Comparison of ENCODE assay signal across 18 cellular contexts in the genomic region with DNA sequence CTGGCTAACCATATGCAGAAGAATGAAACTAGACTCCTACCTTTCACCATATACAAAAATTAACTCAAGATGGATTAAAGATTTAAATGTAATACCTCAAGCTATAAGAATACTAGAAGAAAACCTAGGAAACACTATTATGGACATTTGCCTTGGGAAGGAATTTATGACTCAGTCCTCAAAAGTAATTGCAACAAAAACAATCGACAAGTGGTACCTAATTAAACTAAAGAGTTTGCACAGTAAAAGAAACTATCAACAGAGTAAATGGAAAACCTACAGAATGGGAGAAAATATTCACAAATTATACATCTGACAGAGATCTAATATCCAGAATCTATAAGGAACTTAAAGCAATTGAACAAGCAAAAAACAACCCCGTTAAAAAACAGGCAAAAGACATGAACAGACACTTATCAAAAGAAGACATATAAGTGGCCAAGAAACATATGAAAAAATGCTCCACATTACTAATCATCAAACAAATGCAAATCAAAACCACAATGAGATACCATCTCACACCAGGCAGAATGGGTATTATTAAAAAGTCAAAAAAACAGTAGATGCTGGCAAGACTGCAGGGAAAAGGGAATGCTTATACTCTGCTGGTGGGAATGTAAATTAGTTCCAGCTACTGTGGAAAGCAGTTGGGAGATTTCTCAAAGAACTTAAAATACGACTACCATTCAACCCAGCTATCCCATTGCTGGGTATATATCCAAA. TPM values are rescaled to one million over a fixed set of nuclear protein-coding genes. Genes with fewer than 3 reads are reported as not detected.
DNase-seq lines count a peak whose midpoint lies in the region; ATAC-seq, FAIRE-seq and TF ChIP-seq lines count a peak whose summit lies in the region.
"Had no signal": no experiment of that assay in that cellular context is flagged by ENCODE, and none has a peak within 500 bp of the region (broad histone marks: within the 10 kb centered on the region; RNA-seq: fewer than 3 reads in every experiment).

No MANE protein-coding gene starts in this region.

- FAIRE-seq in K562 (lab: Jason Lieb, UNC) = peak; percentile 29
- FAIRE-seq: A204.1, H1 had no signal

- H3K4me3 Mint-ChIP-seq in activated T-cell treated with anti-CD3 and anti-CD28 coated beads, Interleukin-2, amount 50 U/mL, for 24 hours = no peak overlapping the region
- H3K4me3 Mint-ChIP-seq: CD4-positive, CD25-positive, alpha-beta regulatory T cell; CD8-positive, alpha-beta memory T cell; H9 had no signal

- no peak overlapping the region for H3K9ac ChIP-seq in K562 (ENCODE audit: insufficient read depth in 1 of 2, low read depth in 2 of 2, low read length in 2 of 2)

- TF ChIP-seq POLR2A in K562 (conservative IDR thresholded peaks at IDR 0.05) = no peak

- TF ChIP-seq CTCF in OCI-LY7 (conservative IDR thresholded peaks at IDR 0.05; ENCODE audit: low read length) = no peak
- TF ChIP-seq CTCF in K562 (IDR thresholded peaks at IDR 0.05 in 2 of 3, conservative IDR thresholded peaks at IDR 0.05 in 1 of 3; ENCODE audit: insufficient read depth in 2 of 3, low read depth in 1 of 3, low read length in 3 of 3) = no peak
- no peak for TF ChIP-seq CTCF in mucosa of descending colon (IDR thresholded peaks at IDR 0.05)

- no peaks in the 10 kb centered on the region for H3K27me3 Mint-ChIP-seq in activated T-cell treated with anti-CD3 and anti-CD28 coated beads, Interleukin-2, amount 50 U/mL, for 24 hours
- H3K27me3 Mint-ChIP-seq: CD4-positive, CD25-positive, alpha-beta regulatory T cell; CD8-positive, alpha-beta memory T cell had no signal

- H3K9me3 ChIP-seq in OCI-LY7 (ENCODE audit: low read length) = 0 out of 2 replicates have a peak, but pooled peaks cover 8% of the 10 kb centered on the region
- no peaks in the 10 kb centered on the region for H3K9me3 ChIP-seq in K562 (replicated peaks; ENCODE audit: control insufficient read depth, insufficient read depth, low read depth, low read length)
- H3K9me3 ChIP-seq in mucosa of descending colon = no peaks in the 10 kb centered on the region
- H3K9me3 ChIP-seq: BE2C had no signal

- no peaks in the 10 kb centered on the region for H3K9me1 ChIP-seq in K562 (ENCODE audit: control insufficient read depth, insufficient read depth, low read length)

- H3K4me1 ChIP-seq in OCI-LY7 (ENCODE audit: insufficient read depth, low read length, poor library complexity, severe bottlenecking) (no peaks in the 10 kb centered on the region), K562 (replicated peaks in 1 of 2; ENCODE audit: control insufficient read depth in 2 of 2, insufficient read depth in 2 of 2, low read length in 2 of 2) (no peaks in the 10 kb centered on the region), mucosa of descending colon (ENCODE audit: low read depth) (no peaks in the 10 kb centered on the region)
- H3K4me1 ChIP-seq: BE2C had no signal

- no peaks in the 10 kb centered on the region for H3K4me1 Mint-ChIP-seq in activated T-cell treated with anti-CD3 and anti-CD28 coated beads, Interleukin-2, amount 50 U/mL, for 24 hours (ENCODE audit: low read depth)
- H3K4me1 Mint-ChIP-seq: H9 had no signal

- CTCF ChIA-PET in OCI-LY7 (lab: Charles Lee; ENCODE audit: unreplicated experiment) (no interaction called here), K562 (lab: Yijun Ruan, JAX; ENCODE audit: low intra/inter-chr PET ratio) (no interaction called here)

- no peaks in the 10 kb centered on the region for H4K20me1 ChIP-seq in OCI-LY7 (ENCODE audit: insufficient read depth, low read length)
- no peaks in the 10 kb centered on the region for H4K20me1 ChIP-seq in K562 (replicated peaks; ENCODE audit: control insufficient read depth, insufficient read depth, low read length)

- BruUV-seq in OCI-LY7 (replicated peaks; lab: Mats Ljungman, UMichigan) (TSS peak; percentile 10), K562 (replicated peaks; lab: Mats Ljungman, UMichigan) (TSS peak; percentile 16)

- H3K36me3 Mint-ChIP-seq in activated T-cell treated with anti-CD3 and anti-CD28 coated beads, Interleukin-2, amount 50 U/mL, for 24 hours (ENCODE audit: low read depth) = peaks cover 72% of the 10 kb centered on the region

- no peaks in the 10 kb centered on the region for H3K9me2 ChIP-seq in OCI-LY7 (ENCODE audit: insufficient read depth, low read length)

- H3K27ac ChIP-seq in OCI-LY7 (ENCODE audit: low read depth, low read length, poor library complexity, severe bottlenecking) (no peak overlapping the region), K562 (ENCODE audit: extremely low read depth, low read depth, low read length) (no peak overlapping the region)

- WGBS in K562 (ENCODE audit: insufficient coverage, low coverage, missing lambda C conversion rate) = 98% methylated on average over 3 of the region's 3 CpGs

- in situ Hi-C loops in K562 (cut with MboI) = no loop called here

- no peak overlapping the region for H3K4me2 ChIP-seq in OCI-LY7 (ENCODE audit: low read length)
- no peak overlapping the region for H3K4me2 ChIP-seq in K562 (ENCODE audit: insufficient read depth, low read length)

- H3K4me3 ChIP-seq in OCI-LY7 (ENCODE audit: low read depth, low read length, poor library complexity, severe bottlenecking) (no peak overlapping the region), K562 (no peak overlapping the region), mucosa of descending colon (no peak overlapping the region)

- no peak for ATAC-seq in K562
- ATAC-seq in HG02973 (IDR thresholded peaks at IDR 0.05; ENCODE audit: unreplicated experiment) = no peak
- ATAC-seq in mucosa of descending colon = no peak

- no peak overlapping the region for H3K27ac Mint-ChIP-seq in activated T-cell treated with anti-CD3 and anti-CD28 coated beads, Interleukin-2, amount 50 U/mL, for 24 hours
- H3K27ac Mint-ChIP-seq: H9 had no signal

- H3K79me2 ChIP-seq in OCI-LY7 (ENCODE audit: insufficient read depth, low read depth, low read length) = no peaks in the 10 kb centered on the region
- no peaks in the 10 kb centered on the region for H3K79me2 ChIP-seq in K562 (ENCODE audit: control insufficient read depth, insufficient read depth, low read length)

- H3K27me3 ChIP-seq in K562 (ENCODE audit: control insufficient read depth in 2 of 2, insufficient read depth in 2 of 2, low read length in 2 of 2) = no peaks in the 10 kb centered on the region
- H3K27me3 ChIP-seq: BE2C had no signal

- DNase-seq in EH (ENCODE audit: low read depth) (peak; percentile 39), OCI-LY7 (ENCODE audit: low spot score) (no peak), K562 (ENCODE audit: extremely low read depth in 1 of 4, low spot score in 3 of 4) (no peak), mucosa of descending colon (no peak)
- DNase-seq in activated T-cell treated with anti-CD3 and anti-CD28 coated beads, Interleukin-2, amount 50 U/mL, for 24 hours = no peak
- DNase-seq: ACHN; BE2C; C1 segment of cervical spinal cord; CD4-positive, CD25-positive, alpha-beta regulatory T cell; CD8-positive, alpha-beta memory T cell; COR-L47; DMS153; DMS79; GF-D8; H9 had no signal

- intact Hi-C loops in OCI-LY7 (cut with micrococcal nuclease; ENCODE audit: unreplicated experiment) (no loop called here), K562 (cut with micrococcal nuclease) (no loop called here), mucosa of descending colon (cut with DNase I, micrococcal nuclease) (no loop called here)

- no peak for TF ChIP-seq EP300 in K562 (IDR thresholded peaks at IDR 0.05; ENCODE audit: low read length)

- H3K36me3 ChIP-seq in OCI-LY7 (ENCODE audit: insufficient read depth, low read length) (peaks cover 70% of the 10 kb centered on the region), K562 (ENCODE audit: control insufficient read depth, insufficient read depth, low read length) (peaks cover 52% of the 10 kb centered on the region; the same call in 2 of the 3 replicates), mucosa of descending colon (ENCODE audit: low read depth) (no peaks in the 10 kb centered on the region)

- H2AFZ ChIP-seq in OCI-LY7 (ENCODE audit: low read length) (no peak overlapping the region), K562 (ENCODE audit: low read depth, low read length) (no peak overlapping the region)

- no peak for TF ChIP-seq RAD21 in K562 (CRISPR knock-in tag; conservative IDR thresholded peaks at IDR 0.05 in 1 of 2, IDR thresholded peaks at IDR 0.05 in 1 of 2)

- H3K9me3 Mint-ChIP-seq in activated T-cell treated with anti-CD3 and anti-CD28 coated beads, Interleukin-2, amount 50 U/mL, for 24 hours = peaks cover 7% of the 10 kb centered on the region
- H3K9me3 Mint-ChIP-seq: H9 had no signal

- POLR2A ChIA-PET in OCI-LY7 (lab: Charles Lee) (no interaction called here), K562 (lab: Yijun Ruan, JAX) (interaction anchor here (0.7 to 1.7 kb wide), 2 partner anchors 32 to 1513 kb away, joined by 3 to 5 read pairs; a partner anchor contains a TSS)

TF ChIP-seq in K562, 482 proteins besides CTCF, POLR2A, EP300 and RAD21 (continues in another document):
- TF ChIP-seq IFI16 (CRISPR knock-in tag; IDR thresholded peaks at IDR 0.05) = no peak

RNA-seq across cellular contexts. Expression of a gene that starts 31.9 kb away (rescaled TPM):
- 19.0 and 20.9 TPM in 2 replicates for total RNA-seq in OCI-LY7 (2014; rRNA removed; shearing (Covaris generic))
- total RNA-seq in OCI-LY7 (2022) (40.0 and 42.9 TPM in 2 replicates), K562 (2014; rRNA removed) (11.6 and 14.7 TPM in 2 replicates), K562 (2014; rRNA removed; fragmentation: Illumina TruSeq; extraction: Trizol) (18.5 and 21.2 TPM in 2 replicates), K562 (2015; rRNA removed; fragmentation: Illumina TruSeq; extraction: Trizol) (17.7 and 18.6 TPM in 2 replicates), K562 (2021) (21.7 and 23.8 TPM in 2 replicates), mucosa of descending colon (10 to 100 TPM; 37.7 to 44.1 (median 43.0) TPM)
- 43.1 and 99.4 TPM in 2 replicates for total RNA-seq in K562 (2011; cell fraction: chromatin; rRNA removed; ENCODE audit: low replicate concordance)
- total RNA-seq in K562 (2011; cell fraction: nucleolus; rRNA removed) = 19.2 and 27.8 TPM in 2 replicates
- 47.1 and 72.9 TPM in 2 replicates for total RNA-seq in K562 (2011; cell fraction: nucleoplasm; rRNA removed)
- polyA plus RNA-seq in K562 (2011; rRNA removed) (12.5 and 13.6 TPM in 2 replicates), K562 (2014; fragmentation: Illumina TruSeq; extraction: Trizol) (21.1 and 25.6 TPM in 2 replicates), K562 (2014; fragmentation: Nextera tagmentation; extraction: Ambion mirVana) (1 to 10 TPM; 4.3 to 6.0 TPM), K562 (2014; rRNA removed) (11.3 and 11.7 TPM in 2 replicates)
- polyA plus RNA-seq in K562 (2011; cell fraction: cytosol; rRNA removed) = 5.0 and 7.1 TPM in 2 replicates
- polyA plus RNA-seq in K562 (2011; cell fraction: nucleus; rRNA removed) = 29.2 and 35.6 TPM in 2 replicates
- polyA plus RNA-seq in K562 (2012) = 14.6 and 16.4 TPM in 2 replicates
- 33.0 and 33.6 TPM in 2 replicates for polyA minus RNA-seq in K562 (2011; rRNA and poly(A)+ RNA removed)
- 14.9 and 19.5 TPM in 2 replicates for polyA minus RNA-seq in K562 (2011; cell fraction: cytosol; rRNA and poly(A)+ RNA removed)
- polyA minus RNA-seq in K562 (2011; cell fraction: nucleus; rRNA and poly(A)+ RNA removed) = 28.1 and 41.1 TPM in 2 replicates
